ENCODE assay signal across 19 cellular contexts in genomic region chr9:28342815-28343338, GRCh38.
"Had no signal": no experiment of that assay in that cellular context is flagged by ENCODE, and none has a peak within 500 bp of the region (broad histone marks: within the 10 kb centered on the region; RNA-seq: fewer than 3 reads in every experiment).

No MANE protein-coding gene starts in this region.

- H3K36me3 ChIP-seq: gastrocnemius medialis, lower lobe of right lung, ovary, sigmoid colon, stomach, thyroid gland had no signal

- H3K27ac ChIP-seq: dorsolateral prefrontal cortex, gastrocnemius medialis, lower lobe of right lung, ovary, psoas muscle, sigmoid colon, stomach, thyroid gland had no signal

- DNase-seq: dorsolateral prefrontal cortex; effector CD4-positive, alpha-beta T cell; gastrocnemius medialis; head of caudate nucleus; left ventricle myocardium superior; lower lobe of right lung; natural killer cell; occipital lobe; ovary; posterior cingulate gyrus; psoas muscle; right cardiac atrium; sigmoid colon; stimulated activated CD4-positive, alpha-beta T cell treated with anti-CD3 and anti-CD28 coated beads, Interleukin-2, amount 100 ng/mL, for 24 hours; stimulated activated CD4-positive, alpha-beta T cell treated with anti-CD3 and anti-CD28 coated beads, Interleukin-4, amount 100 ng/mL, for 24 hours; stimulated activated naive CD4-positive, alpha-beta T cell treated with Interleukin-2 at 50 U/mL for 16 hours; stomach; thyroid gland had no signal

- H3K9me3 ChIP-seq: gastrocnemius medialis, lower lobe of right lung, ovary, psoas muscle, stomach, thyroid gland had no signal

- H3K4me1 ChIP-seq: gastrocnemius medialis, lower lobe of right lung, psoas muscle, sigmoid colon, stomach, thyroid gland had no signal

- H3K27me3 ChIP-seq: dorsolateral prefrontal cortex, gastrocnemius medialis, ovary, sigmoid colon, stomach, thyroid gland had no signal

- ATAC-seq: gastrocnemius medialis; left ventricle myocardium superior; lower lobe of right lung; natural killer cell; psoas muscle; right cardiac atrium; stimulated activated effector memory CD8-positive, alpha-beta T cell treated with anti-CD3 and anti-CD28 coated beads, Interleukin-12 subunit alpha, Interleukin-12 subunit beta, amount 100 ng/mL, for 72 hours had no signal

- H3K4me3 ChIP-seq: dorsolateral prefrontal cortex, gastrocnemius medialis, lower lobe of right lung, ovary, psoas muscle, sigmoid colon, stomach, thyroid gland had no signal
